In the genomic region with DNA sequence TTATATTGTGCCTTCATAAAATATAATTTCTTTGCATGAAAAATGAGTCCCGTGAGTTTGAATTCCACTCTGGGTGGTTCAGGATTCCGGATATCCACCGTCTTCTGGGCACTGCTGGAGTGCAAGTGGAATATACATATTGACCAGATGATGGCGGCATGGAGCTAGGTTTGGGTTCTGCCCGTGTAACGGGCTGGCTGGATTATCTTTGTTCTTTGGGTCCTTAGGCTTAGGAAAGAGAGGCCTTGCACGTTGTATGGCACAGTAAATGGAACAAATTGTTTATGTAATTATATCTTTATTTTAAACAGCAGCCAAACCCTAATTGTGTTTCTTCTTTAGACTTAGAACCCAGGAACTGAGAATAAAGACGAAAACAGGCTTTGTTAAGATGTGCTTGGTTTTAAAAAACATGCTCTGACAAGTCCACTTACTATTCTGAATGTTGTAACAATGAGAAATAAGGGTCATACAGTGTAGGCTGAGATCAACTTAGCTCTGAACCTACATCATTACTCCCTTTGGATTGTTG, we compare ENCODE assay signal across 8 cellular contexts. TPM values are rescaled to one million over a fixed set of nuclear protein-coding genes. Genes with fewer than 3 reads are reported as not detected.
A peak's percentile ranks its signal among the peaks of the same experiment; 100 is the strongest.
DNase-seq lines count a peak whose midpoint lies in the region; ATAC-seq and TF ChIP-seq lines count a peak whose summit lies in the region.

No MANE protein-coding gene starts in this region.

- intact Hi-C loops in posterior cingulate gyrus (cut with DNase I) = loop anchor here (1.0 to 10.0 kb wide), 4 partner anchors 13 to 629 kb away; a partner anchor contains a TSS

- CTCF ChIA-PET in HEK293T (lab: Yijun Ruan, JAX) = interaction anchor here (0.5 to 2.8 kb wide), 11 partner anchors 10 to 674 kb away, joined by 3 to 18 read pairs (median 3); a partner anchor contains a TSS

- no peaks in the 10 kb centered on the region for H3K27me3 ChIP-seq in GM06990 (replicated peaks; ENCODE audit: control insufficient read depth, insufficient read depth, low read length)

- ATAC-seq in HG02840 (IDR thresholded peaks at IDR 0.05; ENCODE audit: low FRiP score, unreplicated experiment) = no peak

- DNase-seq in GM06990 (ENCODE audit: extremely low read depth, insufficient read length) (peak; percentile 63), HEK293T (ENCODE audit: extremely low spot score) (peak; percentile 86), NCI-H1048 (lab: John Stamatoyannopoulos, UW) (peak; percentile 66), SK-MEL-5 (ENCODE audit: low read depth, low spot score) (peak; percentile 90), glomerular visceral epithelial cell (ENCODE audit: extremely low spot score) (peak; percentile 85), posterior cingulate gyrus (peak in 9 of 10 donors; percentile 28 to 95 (median 69))
- peak; percentile 50 for DNase-seq in activated naive CD4-positive, alpha-beta T cell treated with anti-CD3 and anti-CD28 coated beads, Interleukin-2, amount 50 U/mL, for 16 hours

- in situ Hi-C loops in SK-MEL-5 (cut with HindIII; ENCODE audit: low pct_unique_long_range_greater_than_20kb, low sequenced_read_pairs) = loop anchor here (25.0 kb wide), 1 partner anchor 346 kb away; no protein-coding TSS in a partner anchor

- TF ChIP-seq CTCF in GM06990 (IDR thresholded peaks at IDR 0.05; ENCODE audit: insufficient read depth, low read length, poor library complexity, severe bottlenecking) = peak; percentile 80

- POLR2A ChIA-PET in HEK293T (lab: Yijun Ruan, JAX) = interaction anchor here (0.6 to 8.9 kb wide), 3 partner anchors 9 to 13 kb away, joined by 3 to 46 read pairs (median 3); a partner anchor contains a TSS

- no peaks in the 10 kb centered on the region for H3K36me3 ChIP-seq in GM06990 (ENCODE audit: control insufficient read depth, insufficient read depth, low read length)

- H3K4me3 ChIP-seq in GM06990 (replicated peaks; ENCODE audit: low read depth, low read length) = no peak overlapping the region

TF ChIP-seq in HEK293T, 16 proteins besides CTCF, POLR2A, EP300 and RAD21:
- TF ChIP-seq CTBP1 (IDR thresholded peaks at IDR 0.05; ENCODE audit: borderline replicate concordance) = no peak

RNA-seq across cellular contexts. Expression of a gene that starts 13.5 kb away (rescaled TPM):
- total RNA-seq in SK-MEL-5 (2014; rRNA removed; shearing (Covaris generic)) = 45.3 and 46.0 TPM in 2 replicates
- polyA plus RNA-seq in SK-MEL-5 (2015; cell fraction: cytosol; rRNA removed) = 31.6 and 32.6 TPM in 2 replicates
- polyA plus RNA-seq in SK-MEL-5 (2015; cell fraction: nucleus; rRNA removed) = 99.7 and 129 TPM in 2 replicates

RNA-seq across cellular contexts. Expression of a gene that starts 42.8 kb away (rescaled TPM):
- total RNA-seq in SK-MEL-5 (2014; rRNA removed; shearing (Covaris generic)) = 23.6 and 25.8 TPM in 2 replicates
- polyA plus RNA-seq in SK-MEL-5 (2015; cell fraction: cytosol; rRNA removed) = 13.3 and 16.2 TPM in 2 replicates
- polyA plus RNA-seq in SK-MEL-5 (2015; cell fraction: nucleus; rRNA removed) = 36.4 and 37.5 TPM in 2 replicates
